ENCODE assay signal across 15 cellular contexts in genomic region chr17:77512062-77512946, GRCh38.
"Had no signal": no experiment of that assay in that cellular context is flagged by ENCODE, and none has a peak within 500 bp of the region (broad histone marks: within the 10 kb centered on the region; RNA-seq: fewer than 3 reads in every experiment).

No MANE protein-coding gene starts in this region.

- H3K27me3 ChIP-seq: brain microvascular endothelial cell, thyroid gland had no signal

- H3K27ac ChIP-seq: brain microvascular endothelial cell, lower lobe of right lung, thyroid gland had no signal

- H3K4me3 ChIP-seq: lower lobe of right lung, thyroid gland had no signal

- H3K9me3 ChIP-seq: thyroid gland had no signal

- H3K27me3 Mint-ChIP-seq: activated naive CD8-positive, alpha-beta T cell; T-helper 17 cell had no signal

- H3K4me3 Mint-ChIP-seq: activated CD4-positive, alpha-beta T cell treated with anti-CD3 and anti-CD28 coated beads, Interleukin-2, amount 10 ng/mL, durations not matched to agents 24 days and 14 days; activated naive CD8-positive, alpha-beta T cell; dendritic cell treated with granulocyte-macrophage colony-stimulating factor and Interleukin-4, amounts not matched to agents 40 ng/mL and 50 ng/mL, for 4 days; neural crest cell; T-helper 17 cell had no signal

- H3K27ac Mint-ChIP-seq: activated CD4-positive, alpha-beta T cell treated with anti-CD3 and anti-CD28 coated beads, Interleukin-2, amount 10 ng/mL, durations not matched to agents 24 days and 14 days; activated naive CD8-positive, alpha-beta T cell; dendritic cell treated with granulocyte-macrophage colony-stimulating factor and Interleukin-4, amounts not matched to agents 40 ng/mL and 50 ng/mL, for 4 days; T-helper 17 cell had no signal

- H3K4me1 Mint-ChIP-seq: activated CD4-positive, alpha-beta T cell treated with anti-CD3 and anti-CD28 coated beads, Interleukin-2, amount 10 ng/mL, durations not matched to agents 24 days and 14 days; neural crest cell; T-helper 17 cell had no signal

- DNase-seq: activated CD4-positive, alpha-beta T cell treated with anti-CD3 and anti-CD28 coated beads, Interleukin-2, amount 10 ng/mL, durations not matched to agents 24 days and 14 days; activated T-cell treated with anti-CD3 and anti-CD28 coated beads for 4 hours; anterior cingulate cortex; brain microvascular endothelial cell; cerebellar nuclear complex; erythroblast; left colon; lower lobe of right lung; stimulated activated CD4-positive, alpha-beta T cell treated with anti-CD3 and anti-CD28 coated beads, Interleukin-12 subunit alpha, Interleukin-12 subunit beta, amount 100 ng/mL, for 4 hours; stimulated activated CD4-positive, alpha-beta T cell treated with anti-CD3 and anti-CD28 coated beads, Interleukin-2, amount 100 ng/mL, for 24 hours; T-helper 17 cell; thyroid gland had no signal

- H3K36me3 ChIP-seq: lower lobe of right lung, thyroid gland had no signal

- H3K4me1 ChIP-seq: lower lobe of right lung, thyroid gland had no signal
